In genomic region chr1:234863596-234863995, GRCh38 we compare ENCODE assay signal across 9 cellular contexts.
DNase-seq lines count a peak whose midpoint lies in the region; ATAC-seq and TF ChIP-seq lines count a peak whose summit lies in the region.
"Had no signal": no experiment of that assay in that cellular context is flagged by ENCODE, and none has a peak within 500 bp of the region (broad histone marks: within the 10 kb centered on the region; RNA-seq: fewer than 3 reads in every experiment).

No MANE protein-coding gene starts in this region.

- H3K36me3 Mint-ChIP-seq in progenitor cell of endocrine pancreas (ENCODE audit: insufficient read depth), result no peaks in the 10 kb centered on the region

- DNase-seq in AG04450 (ENCODE audit: low read depth, low spot score) (no peak), SJSA1 (ENCODE audit: low read depth in 1 of 2, low spot score in 2 of 2) (peak in 1 of 2 experiments; percentile 50), fibroblast of mammary gland (ENCODE audit: low read depth) (peak; percentile 92), progenitor cell of endocrine pancreas (ENCODE audit: low spot score, unreplicated experiment) (no peak), NCI-H2107 treated with DMSO at 0.1 percent for 48 hours (lab: John Stamatoyannopoulos, UW; ENCODE audit: unreplicated experiment) (no peak), NCI-H1417 treated with DMSO at 0.1 percent for 48 hours (lab: John Stamatoyannopoulos, UW) (no peak)
- DNase-seq: BE2C had no signal

- no peaks in the 10 kb centered on the region for H3K36me3 ChIP-seq in SJSA1
- H3K36me3 ChIP-seq: BE2C had no signal

- H3K4me1 Mint-ChIP-seq in progenitor cell of endocrine pancreas (ENCODE audit: low read depth), result peaks cover 29% of the 10 kb centered on the region

- no peaks in the 10 kb centered on the region for H3K27me3 Mint-ChIP-seq in progenitor cell of endocrine pancreas

- CTCF ChIA-PET in AG04450 (lab: Charles Lee), result interaction anchor here (1.0 kb wide), 1 partner anchor 364 kb away, joined by 3 read pairs; no protein-coding TSS in a partner anchor

- H3K4me3 ChIP-seq in AG04450 (ENCODE audit: low read depth, low read length) (no peak overlapping the region), SJSA1 (no peak overlapping the region), fibroblast of mammary gland (ENCODE audit: control insufficient read depth, low read depth, low read length) (no peak overlapping the region)

- peaks cover 3% of the 10 kb centered on the region for H3K9me3 Mint-ChIP-seq in progenitor cell of endocrine pancreas (ENCODE audit: low read depth)

- ATAC-seq in HG02981 (IDR thresholded peaks at IDR 0.05; ENCODE audit: unreplicated experiment) (no peak), HG02970 (IDR thresholded peaks at IDR 0.05; ENCODE audit: low FRiP score, unreplicated experiment) (no peak)

- POLR2A ChIA-PET in AG04450 (lab: Yijun Ruan, JAX), result interaction anchor here (0.9 kb wide), 1 partner anchor 107 kb away, joined by 3 read pairs; no protein-coding TSS in a partner anchor

- H3K27ac ChIP-seq in AG04450 (ENCODE audit: low read depth, low read length) (peak overlapping the region; percentile 25), SJSA1 (peak overlapping the region; percentile 52)

- no peak for TF ChIP-seq CTCF in AG04450 (IDR thresholded peaks at IDR 0.05; ENCODE audit: low read depth, low read length)
- TF ChIP-seq CTCF in fibroblast of mammary gland (conservative IDR thresholded peaks at IDR 0.05; ENCODE audit: control insufficient read depth, insufficient read depth, low read depth, low read length), result no peak
- TF ChIP-seq CTCF in progenitor cell of endocrine pancreas (IDR thresholded peaks at IDR 0.05; ENCODE audit: unreplicated experiment), result no peak

- peak overlapping the region; percentile 25 for H3K27ac Mint-ChIP-seq in progenitor cell of endocrine pancreas

- H3K9me3 ChIP-seq in AG04450 (ENCODE audit: control insufficient read depth, insufficient read depth, low read length) (peaks cover 11% of the 10 kb centered on the region), SJSA1 (replicated peaks) (no peaks in the 10 kb centered on the region)
- H3K9me3 ChIP-seq: BE2C had no signal

- peaks cover 65% of the 10 kb centered on the region for H3K4me1 ChIP-seq in SJSA1 (replicated peaks)

- H3K4me3 Mint-ChIP-seq in progenitor cell of endocrine pancreas (ENCODE audit: low read depth), result no peak overlapping the region

- no peaks in the 10 kb centered on the region for H3K27me3 ChIP-seq in AG04450 (ENCODE audit: control insufficient read depth, insufficient read depth, low read length)
- H3K27me3 ChIP-seq in SJSA1 (replicated peaks), result no peaks in the 10 kb centered on the region
- H3K27me3 ChIP-seq: BE2C had no signal
